In the genomic region with DNA sequence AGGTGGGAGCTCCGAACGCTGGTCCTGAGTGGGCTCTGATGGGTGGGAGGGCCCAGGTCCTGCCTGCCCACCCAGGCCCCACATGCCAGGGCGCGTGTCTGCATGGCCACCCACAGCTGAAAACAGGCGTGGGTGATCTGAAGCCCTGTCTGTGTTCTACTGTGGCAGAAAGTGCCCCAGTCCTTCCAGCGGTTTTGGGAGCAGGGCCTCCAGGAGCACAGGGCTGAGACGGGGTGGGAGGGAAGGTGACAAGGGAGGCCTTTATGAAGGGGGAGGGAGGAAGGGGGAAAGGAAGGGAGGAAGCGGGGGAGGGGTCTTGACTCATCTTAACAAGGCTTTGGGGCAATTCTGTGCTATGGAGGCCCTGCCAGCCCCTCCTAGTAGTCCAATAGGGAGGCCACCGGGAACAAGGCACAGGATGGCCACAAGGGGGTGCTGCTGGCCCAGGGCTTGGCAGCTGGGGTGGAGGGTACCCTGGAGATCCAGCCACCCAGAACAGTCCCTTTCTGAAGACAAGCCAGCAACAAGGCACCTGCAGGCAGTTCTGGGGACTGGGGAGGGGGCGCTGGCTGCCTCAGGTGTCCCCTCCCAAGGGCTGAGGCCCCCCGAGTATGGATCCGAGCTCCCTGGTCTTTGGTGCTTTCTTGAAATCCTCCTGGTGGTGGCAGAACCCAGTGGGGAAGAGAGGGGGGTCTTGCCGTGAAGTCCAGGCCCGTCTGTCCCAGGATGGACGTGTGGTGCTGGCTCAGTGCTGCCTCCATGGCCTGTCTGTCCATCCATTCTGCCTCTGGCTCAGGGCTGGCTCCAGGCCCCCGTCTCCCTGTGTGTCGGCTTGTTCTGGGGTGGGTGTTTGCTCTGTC, we compare ENCODE assay signal across 9 cellular contexts. TPM values are rescaled to one million over a fixed set of nuclear protein-coding genes. Genes with fewer than 3 reads are reported as not detected.
DNase-seq lines count a peak whose midpoint lies in the region; ATAC-seq and TF ChIP-seq lines count a peak whose summit lies in the region.
"Had no signal": no experiment of that assay in that cellular context is flagged by ENCODE, and none has a peak within 500 bp of the region (broad histone marks: within the 10 kb centered on the region; RNA-seq: fewer than 3 reads in every experiment).

No MANE protein-coding gene starts in this region.

- TF ChIP-seq CTCF in GM06990 (IDR thresholded peaks at IDR 0.05; ENCODE audit: insufficient read depth, low read length, poor library complexity, severe bottlenecking), result peak; percentile 97
- peak; percentile 91 for TF ChIP-seq CTCF in left ventricle myocardium inferior (IDR thresholded peaks at IDR 0.05; ENCODE audit: borderline replicate concordance)

- H3K4me1 ChIP-seq in adipocyte (ENCODE audit: control insufficient read depth, insufficient read depth, low read length) (peaks cover 17% of the 10 kb centered on the region), left ventricle myocardium inferior (peaks cover 22% of the 10 kb centered on the region)

- no peak for ATAC-seq in HG03378 (IDR thresholded peaks at IDR 0.05; ENCODE audit: unreplicated experiment)
- no peak for ATAC-seq in GM18870 (IDR thresholded peaks at IDR 0.05; ENCODE audit: unreplicated experiment)

- H3K4me3 ChIP-seq in GM06990 (replicated peaks; ENCODE audit: low read depth, low read length) (no peak overlapping the region), adipocyte (ENCODE audit: low read length) (no peak overlapping the region), left ventricle myocardium inferior (no peak overlapping the region)

- H3K27ac ChIP-seq in left ventricle myocardium inferior (replicated peaks), result peak overlapping the region; percentile 61
- H3K27ac ChIP-seq: epithelial cell of prostate had no signal

- H3K36me3 ChIP-seq in GM06990 (ENCODE audit: control insufficient read depth, insufficient read depth, low read length) (no peaks in the 10 kb centered on the region), adipocyte (ENCODE audit: control insufficient read depth, insufficient read depth, low read length, severe bottlenecking) (peaks cover 17% of the 10 kb centered on the region), left ventricle myocardium inferior (peaks cover 13% of the 10 kb centered on the region)

- intact Hi-C loops in left ventricle myocardium inferior (cut with micrococcal nuclease), result loop anchor here (5.0 to 10.0 kb wide), 3 partner anchors 50 to 185 kb away; partner anchors contain the start of genes FEN1 and TMEM258

- no peaks in the 10 kb centered on the region for H3K9me3 ChIP-seq in adipocyte (ENCODE audit: control insufficient read depth, low read length)
- H3K9me3 ChIP-seq in left ventricle myocardium inferior (replicated peaks), result no peaks in the 10 kb centered on the region

- peak overlapping the region; percentile 5 for H3K9ac ChIP-seq in adipocyte (ENCODE audit: low read length)

- DNase-seq in GM06990 (ENCODE audit: extremely low read depth, insufficient read length) (peak; percentile 60), NAMALWA (ENCODE audit: low spot score) (peak; percentile 85), T-helper 1 cell (peak; percentile 42 to 70 (median 61)), adipocyte (ENCODE audit: low read depth) (peak; percentile 85), left ventricle myocardium inferior (peak; percentile 69), retina (peak; percentile 79)

- H3K27me3 ChIP-seq in GM06990 (replicated peaks; ENCODE audit: control insufficient read depth, insufficient read depth, low read length) (peaks cover 1% of the 10 kb centered on the region; the same call in 1 of the 2 replicates), adipocyte (replicated peaks; ENCODE audit: control insufficient read depth, insufficient read depth, low read length) (no peaks in the 10 kb centered on the region), left ventricle myocardium inferior (ENCODE audit: low read depth) (no peaks in the 10 kb centered on the region)

RNA-seq across cellular contexts. Expression of gene FADS3, which starts 6.3 kb away (rescaled TPM):
- total RNA-seq in left ventricle myocardium inferior, result 65.5 TPM

RNA-seq across cellular contexts. Expression of gene RAB3IL1, which starts 19.7 kb away (rescaled TPM):
- total RNA-seq in left ventricle myocardium inferior, result 9.5 TPM

RNA-seq across cellular contexts. Expression of gene BEST1, which starts 52.5 kb away (rescaled TPM):
- 0.58 TPM for total RNA-seq in left ventricle myocardium inferior
